18 cellular contexts compared by ENCODE assay signal in the genomic region with DNA sequence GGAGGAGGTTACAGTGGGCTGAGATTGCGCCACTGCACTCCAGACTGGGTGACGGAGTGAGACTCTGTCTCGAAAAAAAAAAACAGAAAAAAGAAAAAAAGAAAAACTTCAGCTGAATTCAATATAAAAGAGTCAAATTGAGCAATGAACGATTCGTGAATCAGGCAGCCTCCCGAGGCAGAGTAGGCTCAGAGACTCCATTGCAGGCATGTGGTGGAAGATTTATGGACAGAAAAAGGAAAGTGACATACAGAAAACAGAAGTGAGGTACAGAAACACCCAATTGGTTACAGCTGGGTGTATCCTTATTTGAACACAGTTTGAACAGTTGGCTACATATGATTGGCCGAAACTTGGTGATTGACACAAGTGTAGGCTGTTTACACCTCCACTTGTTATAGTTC. TPM values are rescaled to one million over a fixed set of nuclear protein-coding genes. Genes with fewer than 3 reads are reported as not detected.
A peak's percentile ranks its signal among the peaks of the same experiment; 100 is the strongest.
DNase-seq lines count a peak whose midpoint lies in the region; ATAC-seq and TF ChIP-seq lines count a peak whose summit lies in the region.
"Had no signal": no experiment of that assay in that cellular context is flagged by ENCODE, and none has a peak within 500 bp of the region (broad histone marks: within the 10 kb centered on the region; RNA-seq: fewer than 3 reads in every experiment).

No MANE protein-coding gene starts in this region.

- intact Hi-C loops in natural killer cell (cut with micrococcal nuclease) = no loop called here
- intact Hi-C loops in Caco-2 (cut with micrococcal nuclease; ENCODE audit: unreplicated experiment) = no loop called here

- H3K27me3 Mint-ChIP-seq in natural killer cell (ENCODE audit: low read depth in 2 of 2) (peaks cover 0 to 9% of the 10 kb centered on the region in 2 donors), chondrocyte (ENCODE audit: low read depth) (peaks cover 61% of the 10 kb centered on the region), Caco-2 (ENCODE audit: insufficient read depth, unreplicated experiment) (peaks cover 6% of the 10 kb centered on the region)
- H3K27me3 Mint-ChIP-seq: B cell had no signal

- H3K4me1 Mint-ChIP-seq in natural killer cell (no peaks in the 10 kb centered on the region), chondrocyte (ENCODE audit: low read depth) (no peaks in the 10 kb centered on the region), Caco-2 (ENCODE audit: low read depth, unreplicated experiment) (no peaks in the 10 kb centered on the region)
- H3K4me1 Mint-ChIP-seq: B cell; CD8-positive, alpha-beta memory T cell had no signal

- H3K27me3 ChIP-seq in Caco-2 (replicated peaks; ENCODE audit: control insufficient read depth, insufficient read depth, low read length) = no peaks in the 10 kb centered on the region; the same call in 1 of the 2 replicates

- ATAC-seq in natural killer cell = no peak

- CTCF ChIA-PET in HEK293T (lab: Yijun Ruan, JAX) (no interaction called here), Caco-2 (lab: Charles Lee) (no interaction called here)

- H3K36me3 ChIP-seq in Caco-2 (ENCODE audit: control insufficient read depth, insufficient read depth, low read length) = no peaks in the 10 kb centered on the region
- H3K36me3 ChIP-seq: HAP-1, SJCRH30 had no signal

- POLR2A ChIA-PET in HEK293T (lab: Yijun Ruan, JAX) = no interaction called here
- POLR2A ChIA-PET in Caco-2 (lab: Charles Lee) = no interaction called here

- H3K4me3 ChIP-seq in Caco-2 (ENCODE audit: low read depth, low read length) = no peak overlapping the region
- H3K4me3 ChIP-seq: HAP-1, SJCRH30 had no signal

- no peaks in the 10 kb centered on the region for H3K9me3 ChIP-seq in Caco-2
- H3K9me3 ChIP-seq: HAP-1, SJCRH30 had no signal

- H3K4me3 Mint-ChIP-seq in natural killer cell (no peak overlapping the region), chondrocyte (ENCODE audit: unreplicated experiment) (no peak overlapping the region), Caco-2 (ENCODE audit: unreplicated experiment) (no peak overlapping the region)
- H3K4me3 Mint-ChIP-seq: B cell; CD8-positive, alpha-beta memory T cell had no signal

- H3K36me3 Mint-ChIP-seq in natural killer cell (no peaks in the 10 kb centered on the region), chondrocyte (ENCODE audit: low read depth) (no peaks in the 10 kb centered on the region), Caco-2 (ENCODE audit: insufficient read depth, unreplicated experiment) (no peaks in the 10 kb centered on the region)
- H3K36me3 Mint-ChIP-seq: CD8-positive, alpha-beta memory T cell had no signal

- H3K27ac Mint-ChIP-seq in natural killer cell = no peak overlapping the region
- no peak overlapping the region for H3K27ac Mint-ChIP-seq in chondrocyte (ENCODE audit: unreplicated experiment)
- no peak overlapping the region for H3K27ac Mint-ChIP-seq in Caco-2 (ENCODE audit: unreplicated experiment)
- H3K27ac Mint-ChIP-seq: B cell; CD8-positive, alpha-beta memory T cell had no signal

- TF ChIP-seq CTCF in natural killer cell (IDR thresholded peaks at IDR 0.05) (no peak), chondrocyte (IDR thresholded peaks at IDR 0.05) (no peak), Caco-2 (IDR thresholded peaks at IDR 0.05; ENCODE audit: insufficient read depth in 1 of 2, low read depth in 1 of 2, low read length in 1 of 2, severe bottlenecking in 1 of 2, unreplicated experiment in 1 of 2) (no peak)

- no peak for DNase-seq in HEK293T (ENCODE audit: extremely low spot score)
- DNase-seq in OCI-M1 (lab: John Stamatoyannopoulos, UW) = peak; percentile 27
- peak; percentile 34 for DNase-seq in fibroblast of peridontal ligament (ENCODE audit: extremely low read depth)
- DNase-seq in stromal cell of bone marrow (ENCODE audit: low read depth) = peak; percentile 53
- DNase-seq in natural killer cell = no peak
- DNase-seq in germinal center (ENCODE audit: low spot score) = no peak
- no peak for DNase-seq in chondrocyte (ENCODE audit: low spot score)
- DNase-seq in Caco-2 = no peak
- DNase-seq: ACHN; CD8-positive, alpha-beta memory T cell; Kasumi-1; NCI-H146; NCI-H2081 treated with DMSO at 0.1 percent for 48 hours; NCI-H526; RPMI8226; SJCRH30 had no signal

- BruUV-seq in Caco-2 (replicated peaks; lab: Mats Ljungman, UMichigan) = no TSS peak

- H3K4me1 ChIP-seq in Caco-2 = no peaks in the 10 kb centered on the region
- H3K4me1 ChIP-seq: HAP-1, SJCRH30 had no signal

- no peaks in the 10 kb centered on the region for H3K9me3 Mint-ChIP-seq in natural killer cell
- no peaks in the 10 kb centered on the region for H3K9me3 Mint-ChIP-seq in chondrocyte (ENCODE audit: low read depth)
- H3K9me3 Mint-ChIP-seq in Caco-2 (ENCODE audit: unreplicated experiment) = no peaks in the 10 kb centered on the region
- H3K9me3 Mint-ChIP-seq: CD8-positive, alpha-beta memory T cell had no signal

TF ChIP-seq in HEK293T, 16 proteins besides CTCF, POLR2A, EP300 and RAD21:
- TF ChIP-seq, protein P1, sequence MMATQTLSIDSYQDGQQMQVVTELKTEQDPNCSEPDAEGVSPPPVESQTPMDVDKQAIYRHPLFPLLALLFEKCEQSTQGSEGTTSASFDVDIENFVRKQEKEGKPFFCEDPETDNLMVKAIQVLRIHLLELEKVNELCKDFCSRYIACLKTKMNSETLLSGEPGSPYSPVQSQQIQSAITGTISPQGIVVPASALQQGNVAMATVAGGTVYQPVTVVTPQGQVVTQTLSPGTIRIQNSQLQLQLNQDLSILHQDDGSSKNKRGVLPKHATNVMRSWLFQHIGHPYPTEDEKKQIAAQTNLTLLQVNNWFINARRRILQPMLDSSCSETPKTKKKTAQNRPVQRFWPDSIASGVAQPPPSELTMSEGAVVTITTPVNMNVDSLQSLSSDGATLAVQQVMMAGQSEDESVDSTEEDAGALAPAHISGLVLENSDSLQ (IDR thresholded peaks at IDR 0.05) = peak; percentile 69
- no peak for TF ChIP-seq CTBP1 (IDR thresholded peaks at IDR 0.05; ENCODE audit: borderline replicate concordance)

RNA-seq across cellular contexts. Expression of a gene that starts 56.3 kb away (rescaled TPM):
- 100 to 1,000 TPM in 1 of 3 donors, 10 to 100 TPM in 2; 55.2 to 131 (median 77.1) TPM for total RNA-seq in natural killer cell
- total RNA-seq in chondrocyte = 2.8 to 2.9 TPM (median 2.8 TPM) in 3 replicates
- total RNA-seq in Caco-2 (2022) = not detected in 2 replicates
- total RNA-seq: SJCRH30 had no signal

RNA-seq across cellular contexts. Expression of a gene that starts 58.7 kb away (rescaled TPM):
- total RNA-seq in natural killer cell = 100 to 1,000 TPM in 1 of 3 donors, 10 to 100 TPM in 2; 43.1 to 135 (median 73.5) TPM
- total RNA-seq in chondrocyte = 0.65 to 1.3 TPM (median 1.2 TPM) in 3 replicates
- not detected in 2 replicates for total RNA-seq in Caco-2 (2022)
- total RNA-seq: SJCRH30 had no signal

Comparison
In these comparisons a context has a peak if more than half of its experiments do, and no peak if none do; other contexts are left out.
1. DNase-seq: peak in OCI-M1 (single experiment), fibroblast of peridontal ligament (single experiment) and stromal cell of bone marrow (single experiment); none in HEK293T (single experiment), natural killer cell (single experiment), germinal center (single experiment), chondrocyte (single experiment) and Caco-2 (0 of 2).
2. RNA of a gene that starts 56.3 kb away (total RNA-seq): 55.2 to 131 TPM in natural killer cell; 2.8 to 2.9 TPM in chondrocyte and not detected in Caco-2; every median in the first group is over 10 times any median in the second.
3. RNA of a gene that starts 58.7 kb away (total RNA-seq): 43.1 to 135 TPM in natural killer cell; 0.65 to 1.3 TPM in chondrocyte and not detected in Caco-2; every median in the first group is over 10 times any median in the second.